Comparison of ENCODE assay signal across 17 cellular contexts in genomic region chr2:45857206-45857605, GRCh38.
DNase-seq lines count a peak whose midpoint lies in the region; ATAC-seq and TF ChIP-seq lines count a peak whose summit lies in the region.
"Had no signal": no experiment of that assay in that cellular context is flagged by ENCODE, and none has a peak within 500 bp of the region (broad histone marks: within the 10 kb centered on the region; RNA-seq: fewer than 3 reads in every experiment).

No MANE protein-coding gene starts in this region.

- peaks cover 47% of the 10 kb centered on the region for H3K4me1 ChIP-seq in DND-41 (ENCODE audit: insufficient read depth, low read length)
- peaks cover 0 to 88% (median 75%) of the 10 kb centered on the region in 4 donors for H3K4me1 ChIP-seq in sigmoid colon
- H3K4me1 ChIP-seq in uterus = no peaks in the 10 kb centered on the region

- H2AFZ ChIP-seq in DND-41 (ENCODE audit: low read depth, low read length) = no peak overlapping the region

- POLR2A ChIA-PET in HEK293T (lab: Yijun Ruan, JAX) = no interaction called here

- ATAC-seq in DND-41 (ENCODE audit: insufficient read depth, low read depth) (no peak), GM18517 (IDR thresholded peaks at IDR 0.05; ENCODE audit: unreplicated experiment) (no peak)
- ATAC-seq: Panc1 had no signal

- TF ChIP-seq CTCF in DND-41 (IDR thresholded peaks at IDR 0.05; ENCODE audit: borderline replicate concordance, extremely low read depth, low read length, poor library complexity, severe bottlenecking) (no peak), fibroblast of the aortic adventitia (IDR thresholded peaks at IDR 0.05; ENCODE audit: insufficient read depth, low read length) (no peak), sigmoid colon (IDR thresholded peaks at IDR 0.05) (no peak), uterus (IDR thresholded peaks at IDR 0.05) (no peak)

- H3K36me3 ChIP-seq in DND-41 (ENCODE audit: insufficient read depth, low read length) = no peaks in the 10 kb centered on the region
- no peaks in the 10 kb centered on the region for H3K36me3 ChIP-seq in sigmoid colon
- H3K36me3 ChIP-seq in uterus = no peaks in the 10 kb centered on the region

- no peaks in the 10 kb centered on the region for H4K20me1 ChIP-seq in DND-41 (ENCODE audit: insufficient read depth, low read length)

- H3K27me3 ChIP-seq in DND-41 (ENCODE audit: insufficient read depth, low read length, poor library complexity) (no peaks in the 10 kb centered on the region), sigmoid colon (no peaks in the 10 kb centered on the region), uterus (no peaks in the 10 kb centered on the region)

- H3K9me3 ChIP-seq in DND-41 (ENCODE audit: insufficient read depth, low read length, severe bottlenecking) (no peaks in the 10 kb centered on the region), sigmoid colon (no peaks in the 10 kb centered on the region), uterus (no peaks in the 10 kb centered on the region)

- TF ChIP-seq POLR2A in sigmoid colon (IDR thresholded peaks at IDR 0.05) (no peak), uterus (IDR thresholded peaks at IDR 0.05) (no peak)

- H3K4me3 ChIP-seq in DND-41 (ENCODE audit: low read depth in 1 of 2, low read length in 2 of 2) (no peak overlapping the region), fibroblast of the aortic adventitia (ENCODE audit: low read depth, low read length) (no peak overlapping the region), sigmoid colon (no peak overlapping the region), uterus (no peak overlapping the region)

- H3K9ac ChIP-seq in DND-41 (ENCODE audit: low read depth, low read length) = no peak overlapping the region
- H3K9ac ChIP-seq: KMS-11 had no signal

- H3K79me2 ChIP-seq in DND-41 (ENCODE audit: insufficient read depth, low read length) = no peaks in the 10 kb centered on the region; the same call in 1 of the 2 replicates

- TF ChIP-seq EP300 in sigmoid colon (IDR thresholded peaks at IDR 0.05) = no peak

- H3K27ac ChIP-seq in DND-41 (ENCODE audit: low read length) = 0 out of 2 replicates have a peak overlapping the region, but pooled peaks have one; percentile 25
- H3K27ac ChIP-seq in sigmoid colon = peak overlapping the region in 3 of 4 donors; percentile 30 to 70 (median 64)
- H3K27ac ChIP-seq in uterus = peak overlapping the region; percentile 56 to 58
- H3K27ac ChIP-seq: HL-60, KMS-11, RWPE1 had no signal

- intact Hi-C loops in sigmoid colon (cut with DNase I) (no loop called here), uterus (cut with DNase I; ENCODE audit: low total_unique reads) (no loop called here)

- no peak for DNase-seq in DND-41
- peak; percentile 62 for DNase-seq in fibroblast of the aortic adventitia (ENCODE audit: low read depth)
- no peak for DNase-seq in sigmoid colon
- DNase-seq in uterus = no peak
- DNase-seq in NCI-H187 treated with DMSO at 0.1 percent for 48 hours (lab: John Stamatoyannopoulos, UW) = no peak
- no peak for DNase-seq in HEK293T (ENCODE audit: extremely low spot score)
- DNase-seq: DMS153, NCI-H1092, NCI-H1436, NCI-H1930, NCI-H446, NCI-H526 treated with DMSO at 0.1 percent for 48 hours had no signal

- CTCF ChIA-PET in HEK293T (lab: Yijun Ruan, JAX) = no interaction called here

- WGBS in sigmoid colon, 2 donors = 83 to 95% methylated on average over 4 of the region's 4 CpGs

- H3K4me2 ChIP-seq in DND-41 (ENCODE audit: insufficient read depth, low read length) = no peak overlapping the region
- H3K4me2 ChIP-seq: KMS-11 had no signal

TF ChIP-seq in HEK293T, 16 proteins besides CTCF, POLR2A, EP300 and RAD21:
- no peak for TF ChIP-seq TARDBP (IDR thresholded peaks at IDR 0.05)
- no peak for TF ChIP-seq ZNF384 (IDR thresholded peaks at IDR 0.05)
